In genomic region chr11:21464601-21465193, GRCh38 we compare ENCODE assay signal across 13 cellular contexts.
"Had no signal": no experiment of that assay in that cellular context is flagged by ENCODE, and none has a peak within 500 bp of the region (broad histone marks: within the 10 kb centered on the region; RNA-seq: fewer than 3 reads in every experiment).

No MANE protein-coding gene starts in this region.

- H3K9me3 ChIP-seq: gastrocnemius medialis, suprapubic skin had no signal

- ATAC-seq: activated CD8-positive, alpha-beta memory T cell treated with anti-CD3 and anti-CD28 coated beads, Interleukin-2, amount 10 ng/mL, durations not matched to agents 7 days and 5 days; gastrocnemius medialis; stimulated activated naive CD8-positive, alpha-beta T cell treated with anti-CD3 and anti-CD28 coated beads, Interleukin-15, Interleukin-2, amounts not matched to agents 100 U/mL and 50 U/mL, for 24 hours had no signal

- H3K27me3 ChIP-seq: dorsolateral prefrontal cortex, gastrocnemius medialis, suprapubic skin had no signal

- H3K27me3 Mint-ChIP-seq: activated CD8-positive, alpha-beta memory T cell treated with anti-CD3 and anti-CD28 coated beads, Interleukin-2, amount 10 ng/mL, durations not matched to agents 7 days and 5 days; activated naive CD8-positive, alpha-beta T cell treated with anti-CD3 and anti-CD28 coated beads for 36 hours; activated T-cell treated with anti-CD3 and anti-CD28 coated beads, Interleukin-2, amount 50 U/mL, for 24 hours; type B pancreatic cell had no signal

- H3K4me3 ChIP-seq: dorsolateral prefrontal cortex, gastrocnemius medialis, suprapubic skin had no signal

- H3K27ac Mint-ChIP-seq: activated CD8-positive, alpha-beta memory T cell treated with anti-CD3 and anti-CD28 coated beads, Interleukin-2, amount 10 ng/mL, durations not matched to agents 7 days and 5 days; activated naive CD8-positive, alpha-beta T cell treated with anti-CD3 and anti-CD28 coated beads for 36 hours; activated T-cell treated with anti-CD3 and anti-CD28 coated beads, Interleukin-2, amount 50 U/mL, for 24 hours; nephron; type B pancreatic cell had no signal

- DNase-seq: activated CD8-positive, alpha-beta memory T cell treated with anti-CD3 and anti-CD28 coated beads, Interleukin-2, amount 10 ng/mL, durations not matched to agents 7 days and 5 days; activated effector memory CD4-positive, alpha-beta T cell treated with anti-CD3 and anti-CD28 coated beads, Interleukin-2, amount 50 U/mL, for 16 hours; activated naive CD8-positive, alpha-beta T cell treated with anti-CD3 and anti-CD28 coated beads for 36 hours; activated T-cell treated with anti-CD3 and anti-CD28 coated beads, Interleukin-2, amount 50 U/mL, for 24 hours; anterior cingulate cortex; dorsolateral prefrontal cortex; gastrocnemius medialis; mesendoderm; stimulated activated CD4-positive, alpha-beta T cell treated with anti-CD3 and anti-CD28 coated beads, Interleukin-12 subunit alpha, Interleukin-12 subunit beta, amount 100 ng/mL, for 4 hours; stimulated activated naive CD8-positive, alpha-beta T cell treated with anti-CD3 and anti-CD28 coated beads, Interleukin-15, Interleukin-2, amounts not matched to agents 100 U/mL and 50 U/mL, for 24 hours had no signal

- H3K36me3 Mint-ChIP-seq: activated CD8-positive, alpha-beta memory T cell treated with anti-CD3 and anti-CD28 coated beads, Interleukin-2, amount 10 ng/mL, durations not matched to agents 7 days and 5 days; activated naive CD8-positive, alpha-beta T cell treated with anti-CD3 and anti-CD28 coated beads for 36 hours; type B pancreatic cell had no signal

- H3K4me3 Mint-ChIP-seq: activated CD8-positive, alpha-beta memory T cell treated with anti-CD3 and anti-CD28 coated beads, Interleukin-2, amount 10 ng/mL, durations not matched to agents 7 days and 5 days; activated naive CD8-positive, alpha-beta T cell treated with anti-CD3 and anti-CD28 coated beads for 36 hours; activated T-cell treated with anti-CD3 and anti-CD28 coated beads, Interleukin-2, amount 50 U/mL, for 24 hours; nephron; type B pancreatic cell had no signal

- H3K9me3 Mint-ChIP-seq: activated naive CD8-positive, alpha-beta T cell treated with anti-CD3 and anti-CD28 coated beads for 36 hours; nephron; type B pancreatic cell had no signal

- H3K4me1 ChIP-seq: gastrocnemius medialis, suprapubic skin had no signal

- H3K36me3 ChIP-seq: gastrocnemius medialis, suprapubic skin had no signal

- H3K27ac ChIP-seq: dorsolateral prefrontal cortex, gastrocnemius medialis, suprapubic skin had no signal

- H3K4me1 Mint-ChIP-seq: activated CD8-positive, alpha-beta memory T cell treated with anti-CD3 and anti-CD28 coated beads, Interleukin-2, amount 10 ng/mL, durations not matched to agents 7 days and 5 days; activated naive CD8-positive, alpha-beta T cell treated with anti-CD3 and anti-CD28 coated beads for 36 hours; nephron had no signal
